ENCODE assay signal across 11 cellular contexts in genomic region chr9:8855046-8855445, GRCh38.
DNase-seq lines count a peak whose midpoint lies in the region; ATAC-seq and TF ChIP-seq lines count a peak whose summit lies in the region.
"Had no signal": no experiment of that assay in that cellular context is flagged by ENCODE, and none has a peak within 500 bp of the region (broad histone marks: within the 10 kb centered on the region; RNA-seq: fewer than 3 reads in every experiment).

No MANE protein-coding gene starts in this region.

- H3K27ac ChIP-seq in HUES64 (ENCODE audit: low read depth, low read length) (no peak overlapping the region), osteoblast (ENCODE audit: low read depth, low read length) (no peak overlapping the region)
- H3K27ac ChIP-seq: lower lobe of right lung had no signal

- H3K79me2 ChIP-seq in osteoblast (ENCODE audit: insufficient read depth, low read length) = no peaks in the 10 kb centered on the region

- H3K27me3 ChIP-seq in HUES64 (ENCODE audit: insufficient read depth, low read length) (peaks cover 14% of the 10 kb centered on the region), osteoblast (ENCODE audit: insufficient read depth, low read length) (peaks cover 20% of the 10 kb centered on the region)

- DNase-seq in NCI-H748 treated with DMSO at 0.1 percent for 48 hours (lab: John Stamatoyannopoulos, UW) (peak; percentile 32), epithelial cell of proximal tubule (ENCODE audit: low read depth) (no peak), osteoblast (ENCODE audit: insufficient read length, low spot score, missing footprints) (peak; percentile 19), GM03348 (ENCODE audit: low spot score) (no peak), nucleus accumbens (lab: John Stamatoyannopoulos, UW) (no peak), medulla oblongata (ENCODE audit: extremely low spot score) (no peak)
- DNase-seq: activated CD4-positive, alpha-beta memory T cell treated with anti-CD3 and anti-CD28 coated beads for 36 hours; central memory CD4-positive, alpha-beta T cell; lower lobe of right lung had no signal

- WGBS in HUES64 = 90% methylated on average over 1 of the region's 1 CpG

- no peak for ATAC-seq in GM21515 (IDR thresholded peaks at IDR 0.05; ENCODE audit: unreplicated experiment)
- ATAC-seq: lower lobe of right lung had no signal

- no peak overlapping the region for H3K9ac ChIP-seq in HUES64 (ENCODE audit: low read depth, low read length)

- no peak overlapping the region for H2AFZ ChIP-seq in osteoblast (ENCODE audit: low read length)

- H3K4me2 ChIP-seq in osteoblast (ENCODE audit: insufficient read depth, low read length) = no peak overlapping the region

- no peaks in the 10 kb centered on the region for H4K20me1 ChIP-seq in osteoblast (ENCODE audit: insufficient read depth, low read length)

- H3K4me3 ChIP-seq in HUES64 (ENCODE audit: low read length) (peak overlapping the region; percentile 97), epithelial cell of proximal tubule (ENCODE audit: low read depth, low read length) (peak overlapping the region; percentile 83), osteoblast (ENCODE audit: insufficient read depth, low read length) (no peak overlapping the region)
- H3K4me3 ChIP-seq: lower lobe of right lung had no signal

- TF ChIP-seq CTCF in epithelial cell of proximal tubule (conservative IDR thresholded peaks at IDR 0.05; ENCODE audit: low read depth, low read length) = peak; percentile 78
- TF ChIP-seq CTCF in osteoblast (IDR thresholded peaks at IDR 0.05; ENCODE audit: extremely low read depth, low read depth, low read length) = peak; percentile 54

- H3K36me3 ChIP-seq in HUES64 (ENCODE audit: insufficient read depth, low read length) = no peaks in the 10 kb centered on the region
- no peaks in the 10 kb centered on the region for H3K36me3 ChIP-seq in osteoblast (ENCODE audit: insufficient read depth, low read length)
- H3K36me3 ChIP-seq: lower lobe of right lung had no signal

- no peaks in the 10 kb centered on the region for H3K9me3 ChIP-seq in HUES64 (ENCODE audit: insufficient read depth, low read depth, low read length)
- no peaks in the 10 kb centered on the region for H3K9me3 ChIP-seq in osteoblast (ENCODE audit: low read depth, low read length)
- H3K9me3 ChIP-seq: lower lobe of right lung had no signal

- H3K4me1 ChIP-seq in HUES64 (ENCODE audit: insufficient read depth, low read length) (peaks cover 58% of the 10 kb centered on the region), osteoblast (ENCODE audit: insufficient read depth, low read length) (peaks cover 5% of the 10 kb centered on the region)

Comparison
In these comparisons a context has a peak if more than half of its experiments do, and no peak if none do; other contexts are left out.
1. DNase-seq: peak in NCI-H748 treated with DMSO at 0.1 percent for 48 hours (single experiment) and osteoblast (single experiment); none in epithelial cell of proximal tubule (single experiment), GM03348 (single experiment), nucleus accumbens (0 of 56) and medulla oblongata (single experiment).